In the genomic region with DNA sequence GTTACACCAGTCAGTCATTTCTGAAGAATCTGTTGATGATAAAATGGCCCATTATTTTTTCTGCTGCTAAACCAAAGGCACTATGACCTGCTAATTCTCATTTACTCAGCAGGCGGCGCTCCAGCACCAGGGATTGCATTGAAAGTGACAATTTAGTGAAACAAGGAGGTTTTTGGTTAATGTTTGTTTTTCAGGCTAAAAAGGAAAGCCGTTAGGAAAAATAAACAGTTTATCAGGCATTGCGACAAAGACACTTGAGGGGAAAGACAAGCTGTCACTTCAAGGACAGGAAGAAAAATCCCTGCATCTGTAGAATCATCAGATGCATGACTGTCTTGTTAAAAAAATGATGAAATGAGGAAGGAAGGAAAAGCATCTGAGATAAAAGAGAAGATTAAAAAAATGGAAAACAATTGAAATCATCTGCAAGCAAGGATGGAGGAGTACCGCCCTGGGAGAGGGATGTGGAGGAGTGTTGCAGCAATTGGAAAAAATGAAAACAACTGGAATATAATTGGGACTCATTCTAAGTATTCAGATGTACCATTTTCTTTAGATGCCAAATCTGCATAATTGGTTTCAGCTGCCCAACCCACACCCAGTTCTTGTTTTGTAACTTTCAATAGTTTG, we compare ENCODE assay signal across 8 cellular contexts. TPM values are rescaled to one million over a fixed set of nuclear protein-coding genes. Genes with fewer than 3 reads are reported as not detected.
DNase-seq lines count a peak whose midpoint lies in the region; ATAC-seq and TF ChIP-seq lines count a peak whose summit lies in the region.

No MANE protein-coding gene starts in this region.

- in situ Hi-C loops in G401 (cut with HindIII; ENCODE audit: low sequenced_read_pairs) = no loop called here

- H3K4me3 ChIP-seq in tibial artery = no peak overlapping the region

- TF ChIP-seq CTCF in omental fat pad (IDR thresholded peaks at IDR 0.05) (peak in 2 of 3 donors; percentile 11 to 75), tibial artery (IDR thresholded peaks at IDR 0.05) (peak; percentile 91 to 99)

- H3K27me3 ChIP-seq in tibial artery = no peaks in the 10 kb centered on the region

- ATAC-seq in HG02610 (IDR thresholded peaks at IDR 0.05; ENCODE audit: unreplicated experiment) = peak; percentile 52
- no peak for ATAC-seq in omental fat pad (ENCODE audit: low FRiP score)
- ATAC-seq in GM21390 (IDR thresholded peaks at IDR 0.05; ENCODE audit: unreplicated experiment) = no peak

- DNase-seq in G401 (ENCODE audit: low spot score) (peak; percentile 64), NCI-H82 treated with DMSO at 0.1 percent for 48 hours (lab: John Stamatoyannopoulos, UW; ENCODE audit: unreplicated experiment) (peak; percentile 4), fibroblast of the conjunctiva (ENCODE audit: low read depth) (peak; percentile 48), omental fat pad (ENCODE audit: low spot score) (peak; percentile 93), tibial artery (peak; percentile 81 to 84)
- peak; percentile 62 for DNase-seq in activated T-cell treated with anti-CD3 and anti-CD28 coated beads, Interleukin-2, amount 50 U/mL, for 1 hour

- H3K4me1 ChIP-seq in tibial artery = peaks cover 0 to 16% (median under 1%) of the 10 kb centered on the region in 4 donors

- H3K27ac ChIP-seq in tibial artery = peak overlapping the region in 1 of 2 donors; percentile 20

- no peaks in the 10 kb centered on the region for H3K36me3 ChIP-seq in tibial artery

- no peaks in the 10 kb centered on the region for H3K9me3 ChIP-seq in tibial artery

- intact Hi-C loops in tibial artery (cut with DNase I; ENCODE audit: low total_unique reads) = loop anchor here (5.0 to 10.0 kb wide), 3 partner anchors 238 to 683 kb away; a partner anchor contains a TSS

RNA-seq across cellular contexts. Expression of a gene that starts 54.0 kb away (rescaled TPM):
- total RNA-seq in G401 (2014; rRNA removed; shearing (Covaris generic)) = 7.9 and 21.4 TPM in 2 replicates
- total RNA-seq in omental fat pad = 10 to 100 TPM; 19.6 to 36.9 (median 22.7) TPM

Comparison
In these comparisons a context has a peak if more than half of its experiments do, and no peak if none do; other contexts are left out.
1. DNase-seq: peak in every context shown above with its lines; median percentile 93 in omental fat pad; 82 in tibial artery; 64 in G401; 62 in activated T-cell treated with anti-CD3 and anti-CD28 coated beads, Interleukin-2, amount 50 U/mL, for 1 hour; 48 in fibroblast of the conjunctiva; 4 in NCI-H82 treated with DMSO at 0.1 percent for 48 hours.